1 cellular context compared by ENCODE assay signal in genomic region chr6:13445744-13446115, GRCh38.
TF ChIP-seq lines count a peak whose summit lies in the region.

No MANE protein-coding gene starts in this region.

TF ChIP-seq in GM12878, 131 proteins besides CTCF, POLR2A, EP300 and RAD21:
- TF ChIP-seq ESRRA (IDR thresholded peaks at IDR 0.05; ENCODE audit: low read length) (no peak), STAT1 (conservative IDR thresholded peaks at IDR 0.05) (no peak), MLLT1 (IDR thresholded peaks at IDR 0.05) (no peak), PAX8 (IDR thresholded peaks at IDR 0.05) (no peak), MXI1 (IDR thresholded peaks at IDR 0.05; ENCODE audit: low read depth, low read length) (no peak), SIN3A (IDR thresholded peaks at IDR 0.05; ENCODE audit: low read depth, low read length) (no peak), IKZF1 (conservative IDR thresholded peaks at IDR 0.05) (no peak), KLF5 (IDR thresholded peaks at IDR 0.05; ENCODE audit: partially characterized antibody) (no peak), SUZ12 (IDR thresholded peaks at IDR 0.05; ENCODE audit: unreplicated experiment) (no peak), CHD4 (IDR thresholded peaks at IDR 0.05) (no peak), USF2 (IDR thresholded peaks at IDR 0.05; ENCODE audit: borderline replicate concordance, low read depth, low read length) (no peak), SPI1 (IDR thresholded peaks at IDR 0.05; ENCODE audit: borderline replicate concordance, insufficient read depth, low read depth, low read length) (no peak), GABPA (IDR thresholded peaks at IDR 0.05; ENCODE audit: low read depth) (no peak), HDAC6 (IDR thresholded peaks at IDR 0.05; ENCODE audit: unreplicated experiment) (no peak), WRNIP1 (IDR thresholded peaks at IDR 0.05; ENCODE audit: borderline replicate concordance, low read depth, low read length) (no peak)
- TF ChIP-seq, protein P1, sequence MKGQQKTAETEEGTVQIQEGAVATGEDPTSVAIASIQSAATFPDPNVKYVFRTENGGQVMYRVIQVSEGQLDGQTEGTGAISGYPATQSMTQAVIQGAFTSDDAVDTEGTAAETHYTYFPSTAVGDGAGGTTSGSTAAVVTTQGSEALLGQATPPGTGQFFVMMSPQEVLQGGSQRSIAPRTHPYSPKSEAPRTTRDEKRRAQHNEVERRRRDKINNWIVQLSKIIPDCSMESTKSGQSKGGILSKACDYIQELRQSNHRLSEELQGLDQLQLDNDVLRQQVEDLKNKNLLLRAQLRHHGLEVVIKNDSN (IDR thresholded peaks at IDR 0.05; ENCODE audit: borderline replicate concordance, extremely low read length, insufficient read depth, low read depth, low read length), result no peak
- TF ChIP-seq, protein P2, sequence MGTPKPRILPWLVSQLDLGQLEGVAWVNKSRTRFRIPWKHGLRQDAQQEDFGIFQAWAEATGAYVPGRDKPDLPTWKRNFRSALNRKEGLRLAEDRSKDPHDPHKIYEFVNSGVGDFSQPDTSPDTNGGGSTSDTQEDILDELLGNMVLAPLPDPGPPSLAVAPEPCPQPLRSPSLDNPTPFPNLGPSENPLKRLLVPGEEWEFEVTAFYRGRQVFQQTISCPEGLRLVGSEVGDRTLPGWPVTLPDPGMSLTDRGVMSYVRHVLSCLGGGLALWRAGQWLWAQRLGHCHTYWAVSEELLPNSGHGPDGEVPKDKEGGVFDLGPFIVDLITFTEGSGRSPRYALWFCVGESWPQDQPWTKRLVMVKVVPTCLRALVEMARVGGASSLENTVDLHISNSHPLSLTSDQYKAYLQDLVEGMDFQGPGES (IDR thresholded peaks at IDR 0.05), result no peak
- TF ChIP-seq, protein P3, sequence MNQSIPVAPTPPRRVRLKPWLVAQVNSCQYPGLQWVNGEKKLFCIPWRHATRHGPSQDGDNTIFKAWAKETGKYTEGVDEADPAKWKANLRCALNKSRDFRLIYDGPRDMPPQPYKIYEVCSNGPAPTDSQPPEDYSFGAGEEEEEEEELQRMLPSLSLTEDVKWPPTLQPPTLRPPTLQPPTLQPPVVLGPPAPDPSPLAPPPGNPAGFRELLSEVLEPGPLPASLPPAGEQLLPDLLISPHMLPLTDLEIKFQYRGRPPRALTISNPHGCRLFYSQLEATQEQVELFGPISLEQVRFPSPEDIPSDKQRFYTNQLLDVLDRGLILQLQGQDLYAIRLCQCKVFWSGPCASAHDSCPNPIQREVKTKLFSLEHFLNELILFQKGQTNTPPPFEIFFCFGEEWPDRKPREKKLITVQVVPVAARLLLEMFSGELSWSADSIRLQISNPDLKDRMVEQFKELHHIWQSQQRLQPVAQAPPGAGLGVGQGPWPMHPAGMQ (IDR thresholded peaks at IDR 0.05; ENCODE audit: borderline replicate concordance), result no peak
- TF ChIP-seq, protein P4, sequence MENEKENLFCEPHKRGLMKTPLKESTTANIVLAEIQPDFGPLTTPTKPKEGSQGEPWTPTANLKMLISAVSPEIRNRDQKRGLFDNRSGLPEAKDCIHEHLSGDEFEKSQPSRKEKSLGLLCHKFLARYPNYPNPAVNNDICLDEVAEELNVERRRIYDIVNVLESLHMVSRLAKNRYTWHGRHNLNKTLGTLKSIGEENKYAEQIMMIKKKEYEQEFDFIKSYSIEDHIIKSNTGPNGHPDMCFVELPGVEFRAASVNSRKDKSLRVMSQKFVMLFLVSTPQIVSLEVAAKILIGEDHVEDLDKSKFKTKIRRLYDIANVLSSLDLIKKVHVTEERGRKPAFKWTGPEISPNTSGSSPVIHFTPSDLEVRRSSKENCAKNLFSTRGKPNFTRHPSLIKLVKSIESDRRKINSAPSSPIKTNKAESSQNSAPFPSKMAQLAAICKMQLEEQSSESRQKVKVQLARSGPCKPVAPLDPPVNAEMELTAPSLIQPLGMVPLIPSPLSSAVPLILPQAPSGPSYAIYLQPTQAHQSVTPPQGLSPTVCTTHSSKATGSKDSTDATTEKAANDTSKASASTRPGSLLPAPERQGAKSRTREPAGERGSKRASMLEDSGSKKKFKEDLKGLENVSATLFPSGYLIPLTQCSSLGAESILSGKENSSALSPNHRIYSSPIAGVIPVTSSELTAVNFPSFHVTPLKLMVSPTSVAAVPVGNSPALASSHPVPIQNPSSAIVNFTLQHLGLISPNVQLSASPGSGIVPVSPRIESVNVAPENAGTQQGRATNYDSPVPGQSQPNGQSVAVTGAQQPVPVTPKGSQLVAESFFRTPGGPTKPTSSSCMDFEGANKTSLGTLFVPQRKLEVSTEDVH (IDR thresholded peaks at IDR 0.05; ENCODE audit: low read depth, partially characterized antibody), result no peak
- TF ChIP-seq, protein P5, sequence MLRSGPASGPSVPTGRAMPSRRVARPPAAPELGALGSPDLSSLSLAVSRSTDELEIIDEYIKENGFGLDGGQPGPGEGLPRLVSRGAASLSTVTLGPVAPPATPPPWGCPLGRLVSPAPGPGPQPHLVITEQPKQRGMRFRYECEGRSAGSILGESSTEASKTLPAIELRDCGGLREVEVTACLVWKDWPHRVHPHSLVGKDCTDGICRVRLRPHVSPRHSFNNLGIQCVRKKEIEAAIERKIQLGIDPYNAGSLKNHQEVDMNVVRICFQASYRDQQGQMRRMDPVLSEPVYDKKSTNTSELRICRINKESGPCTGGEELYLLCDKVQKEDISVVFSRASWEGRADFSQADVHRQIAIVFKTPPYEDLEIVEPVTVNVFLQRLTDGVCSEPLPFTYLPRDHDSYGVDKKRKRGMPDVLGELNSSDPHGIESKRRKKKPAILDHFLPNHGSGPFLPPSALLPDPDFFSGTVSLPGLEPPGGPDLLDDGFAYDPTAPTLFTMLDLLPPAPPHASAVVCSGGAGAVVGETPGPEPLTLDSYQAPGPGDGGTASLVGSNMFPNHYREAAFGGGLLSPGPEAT (IDR thresholded peaks at IDR 0.05; ENCODE audit: low read depth), result no peak
